In the genomic region with DNA sequence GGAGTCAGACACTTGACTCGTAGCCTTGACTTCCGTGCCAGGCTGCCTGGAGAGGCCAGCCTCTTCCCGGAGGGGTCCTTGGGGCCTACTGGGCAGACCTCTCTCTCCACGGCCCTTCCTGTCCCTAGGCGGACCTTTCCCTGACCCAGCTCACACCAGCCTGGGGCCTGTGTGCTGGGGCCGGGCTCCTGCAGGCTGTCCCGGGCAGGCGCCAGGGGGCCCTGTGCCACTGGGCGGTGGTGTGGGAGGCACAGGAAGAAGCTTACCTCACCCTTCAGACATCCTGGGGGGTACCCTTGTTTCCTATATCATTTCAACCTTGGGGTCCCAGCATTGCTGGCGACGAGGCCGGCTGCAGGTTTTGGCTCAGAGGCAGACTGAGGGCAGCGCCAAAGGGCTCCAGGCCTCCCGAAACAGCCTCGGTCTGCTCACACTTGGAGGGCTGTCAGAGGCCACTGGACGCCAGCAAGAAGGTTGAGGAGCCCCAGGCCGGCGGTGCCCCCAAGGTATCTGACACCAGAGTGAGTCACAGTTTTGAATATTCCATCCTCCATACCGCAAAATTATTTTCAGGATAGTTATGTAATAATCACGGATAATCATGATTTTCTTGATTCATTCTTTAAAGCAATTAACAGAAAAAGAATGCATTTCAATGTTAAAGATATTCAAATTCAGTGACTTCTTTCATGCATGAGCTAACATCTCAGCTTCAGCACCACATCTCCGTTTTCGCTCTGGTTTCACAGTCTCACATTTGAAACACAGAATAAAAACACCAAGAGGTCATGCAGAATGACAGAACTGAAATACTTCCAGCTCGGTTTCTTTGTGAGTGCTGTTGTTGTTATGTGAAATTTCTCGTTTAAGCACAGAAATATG, we compare ENCODE assay signal across 14 cellular contexts. TPM values are rescaled to one million over a fixed set of nuclear protein-coding genes. Genes with fewer than 3 reads are reported as not detected.
"Had no signal": no experiment of that assay in that cellular context is flagged by ENCODE, and none has a peak within 500 bp of the region (broad histone marks: within the 10 kb centered on the region; RNA-seq: fewer than 3 reads in every experiment).

No MANE protein-coding gene starts in this region.

RNA-seq across cellular contexts. Expression of a gene that starts 6.7 kb away (rescaled TPM):
- total RNA-seq: activated B cell treated with CpG ODN at 0.5 μM for 24 hours; activated CD4-positive, alpha-beta memory T cell treated with anti-CD3 and anti-CD28 coated beads for 36 hours; activated naive CD4-positive, alpha-beta T cell treated with anti-CD3 and anti-CD28 coated beads for 36 hours; activated naive CD4-positive, alpha-beta T cell treated with anti-CD3 and anti-CD28 coated beads, Interleukin-2, amount 50 U/mL, for 72 hours; activated T-cell treated with anti-CD3 and anti-CD28 coated beads, Interleukin-2, amount 50 U/mL, for 4 hours; activated T-helper 1 cell treated with anti-CD3 and anti-CD28 coated beads, Interleukin-12 subunit alpha, Interleukin-12 subunit beta, Interleukin-2, Interleukin-4 antibody, amounts not matched to agents 30 ng/mL and 10 ng/mL and 1 ng/mL, durations not matched to agents 14 hours and 24 hours and 36 hours; adrenal gland; astrocyte; body of pancreas; breast epithelium; cardiac septum; NCI-H460; Right ventricle myocardium inferior; SK-MEL-5 had no signal
- polyA plus RNA-seq: adrenal gland had no signal
